9 cellular contexts compared by ENCODE assay signal in the genomic region with DNA sequence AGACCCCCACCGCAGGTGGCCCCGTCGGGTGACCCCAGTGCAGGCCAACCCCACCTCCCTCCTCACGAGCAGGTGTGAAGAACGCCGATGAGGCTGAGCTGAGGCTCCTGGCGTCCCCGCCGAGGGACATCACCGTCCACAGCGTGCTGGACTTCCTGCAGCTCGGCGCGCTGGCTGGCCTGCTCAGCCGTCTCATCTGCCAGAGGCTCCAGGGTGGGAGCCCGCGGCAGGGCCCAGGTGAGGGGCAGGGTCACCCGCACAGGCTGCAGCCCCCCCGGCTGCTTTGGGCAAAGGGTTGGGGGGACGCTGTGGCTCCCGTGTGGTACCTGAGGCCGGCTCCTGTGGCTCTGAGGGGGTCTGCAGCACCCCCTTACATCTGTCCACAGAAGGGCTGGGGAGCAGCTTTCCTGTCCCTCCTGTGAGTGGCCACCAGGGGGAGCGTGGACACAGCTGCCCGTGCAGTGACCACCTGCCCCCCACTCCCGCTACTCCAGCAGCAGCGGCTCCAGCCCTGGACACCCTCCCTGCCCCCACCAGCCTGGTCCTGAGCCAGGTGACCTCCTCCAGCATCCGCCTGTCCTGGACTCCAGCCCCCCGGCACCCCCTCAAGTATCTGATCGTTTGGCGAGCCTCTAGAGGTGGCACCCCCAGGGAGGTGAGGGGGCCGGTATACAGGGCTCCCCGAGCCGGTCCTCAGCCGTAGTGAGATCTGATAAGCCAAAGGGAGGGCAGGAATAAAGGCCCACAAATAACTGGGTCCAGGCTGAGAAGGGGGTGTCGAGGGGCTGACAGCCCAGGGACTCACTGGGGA. TPM values are rescaled to one million over a fixed set of nuclear protein-coding genes. Genes with fewer than 3 reads are reported as not detected.
A peak's percentile ranks its signal among the peaks of the same experiment; 100 is the strongest.
DNase-seq lines count a peak whose midpoint lies in the region; ATAC-seq, FAIRE-seq and TF ChIP-seq lines count a peak whose summit lies in the region.
"Had no signal": no experiment of that assay in that cellular context is flagged by ENCODE, and none has a peak within 500 bp of the region (broad histone marks: within the 10 kb centered on the region; RNA-seq: fewer than 3 reads in every experiment).

No MANE protein-coding gene starts in this region.

- ATAC-seq in left lung (peak; percentile 64), GM19023 (IDR thresholded peaks at IDR 0.05; ENCODE audit: unreplicated experiment) (no peak), HG03045 (IDR thresholded peaks at IDR 0.05; ENCODE audit: unreplicated experiment) (no peak)

- no peaks in the 10 kb centered on the region for H3K4me1 ChIP-seq in OCI-LY3 (ENCODE audit: low read length)
- H3K4me1 ChIP-seq in left lung, result peaks cover 0 to 4% of the 10 kb centered on the region in 2 donors

- H3K27me3 ChIP-seq in OCI-LY3 (ENCODE audit: low read depth, low read length) (no peaks in the 10 kb centered on the region), bronchial epithelial cell (ENCODE audit: control insufficient read depth, insufficient read depth, low read length) (peaks cover 7% of the 10 kb centered on the region), left lung (peaks cover 0 to 82% of the 10 kb centered on the region in 2 donors)

- no peaks in the 10 kb centered on the region for H3K9me3 ChIP-seq in OCI-LY3 (ENCODE audit: insufficient read depth, low read length)
- no peaks in the 10 kb centered on the region for H3K9me3 ChIP-seq in left lung

- intact Hi-C loops in left lung (cut with DNase I), result loop anchor here in 1 of 2 donors (5.0 kb wide), 1 partner anchor 73 kb away; no protein-coding TSS in a partner anchor

- H3K36me3 ChIP-seq in OCI-LY3 (replicated peaks; ENCODE audit: low read depth, low read length) (no peaks in the 10 kb centered on the region), bronchial epithelial cell (ENCODE audit: control insufficient read depth, insufficient read depth, low read length) (no peaks in the 10 kb centered on the region), left lung (no peaks in the 10 kb centered on the region)

- no peak overlapping the region for H2AFZ ChIP-seq in OCI-LY3 (ENCODE audit: low read depth, low read length)

- no peak overlapping the region for H3K4me2 ChIP-seq in OCI-LY3 (ENCODE audit: low read length)

- no peak for FAIRE-seq in bronchial epithelial cell (lab: Jason Lieb, UNC)
- FAIRE-seq: colon had no signal

- H3K9ac ChIP-seq in OCI-LY3 (ENCODE audit: low read length), result no peak overlapping the region

- peak; percentile 87 for TF ChIP-seq CTCF in AG09309 (IDR thresholded peaks at IDR 0.05; ENCODE audit: control insufficient read depth, insufficient read depth, low read depth, low read length, missing control alignments)
- TF ChIP-seq CTCF in GM12864 (IDR thresholded peaks at IDR 0.05; ENCODE audit: low read depth, low read length, missing control alignments), result peak; percentile 72
- peak; percentile 58 for TF ChIP-seq CTCF in OCI-LY3 (IDR thresholded peaks at IDR 0.05; ENCODE audit: low read depth, low read length)
- TF ChIP-seq CTCF in bronchial epithelial cell (IDR thresholded peaks at IDR 0.05; ENCODE audit: insufficient read depth, low read length, severe bottlenecking), result peak; percentile 81
- TF ChIP-seq CTCF in left lung (IDR thresholded peaks at IDR 0.05), result peak; percentile 86 to 88

- no peaks in the 10 kb centered on the region for H3K79me2 ChIP-seq in OCI-LY3 (ENCODE audit: low read length)

- H3K4me3 ChIP-seq in AG09309 (ENCODE audit: control insufficient read depth, low read depth, low read length) (no peak overlapping the region), GM12864 (ENCODE audit: low read depth, low read length) (no peak overlapping the region), OCI-LY3 (ENCODE audit: low read length) (no peak overlapping the region), bronchial epithelial cell (ENCODE audit: low read depth, low read length) (no peak overlapping the region), left lung (no peak overlapping the region)

- H3K27ac ChIP-seq in OCI-LY3 (ENCODE audit: low read length) (no peak overlapping the region), left lung (no peak overlapping the region)

- H4K20me1 ChIP-seq in OCI-LY3 (ENCODE audit: insufficient read depth, low read length), result no peaks in the 10 kb centered on the region

- no peak for DNase-seq in AG09309 (ENCODE audit: low read depth)
- no peak for DNase-seq in GM12864 (ENCODE audit: low read depth)
- DNase-seq in bronchial epithelial cell (ENCODE audit: low read depth), result no peak
- peak in 1 of 2 donors; percentile 78 for DNase-seq in left lung
- DNase-seq in activated CD4-positive, CD25-positive, alpha-beta regulatory T cell (lab: John Stamatoyannopoulos, UW), result no peak

RNA-seq across cellular contexts. Expression of a gene that starts 16.5 kb away (rescaled TPM):
- not detected in 2 replicates for total RNA-seq in bronchial epithelial cell
- not detected for total RNA-seq in left lung

RNA-seq across cellular contexts. Expression of a gene that starts 36.9 kb away (rescaled TPM):
- 48.8 and 49.2 TPM in 2 replicates for total RNA-seq in bronchial epithelial cell
- 10 to 100 TPM; 78.1 to 87.5 TPM for total RNA-seq in left lung

RNA-seq across cellular contexts. Expression of a gene that starts 51.7 kb away (rescaled TPM):
- total RNA-seq in bronchial epithelial cell, result not detected in 2 replicates
- not detected for total RNA-seq in left lung

RNA-seq across cellular contexts. Expression of a gene that starts 55.2 kb away (rescaled TPM):
- total RNA-seq in bronchial epithelial cell, result 0.13 and 1.1 TPM in 2 replicates
- total RNA-seq in left lung, result 1 to 10 TPM in 1 of 2 donors, not detected in 1; 1.1 TPM
